ENCODE assay signal across 27 cellular contexts in the genomic region with DNA sequence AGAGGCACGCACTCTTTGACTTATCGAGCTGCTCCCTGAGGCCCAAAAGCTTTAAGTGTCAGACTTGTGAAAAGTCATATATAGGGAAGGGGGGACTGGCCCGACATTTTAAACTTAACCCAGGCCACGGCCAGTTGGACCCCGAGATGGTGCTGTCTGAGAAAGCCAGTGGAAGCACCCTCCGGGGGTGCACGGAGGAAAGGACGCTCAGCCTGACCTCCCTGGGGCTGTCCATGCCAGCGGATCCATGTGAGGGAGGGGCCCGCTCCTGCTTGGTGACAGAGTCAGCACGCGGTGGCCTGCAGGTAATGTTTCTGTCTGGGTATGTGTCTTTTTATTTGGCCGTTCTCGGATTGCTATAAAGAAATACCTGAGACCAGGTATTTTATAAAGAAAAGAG.
"Had no signal": no experiment of that assay in that cellular context is flagged by ENCODE, and none has a peak within 500 bp of the region (broad histone marks: within the 10 kb centered on the region; RNA-seq: fewer than 3 reads in every experiment).

No MANE protein-coding gene starts in this region.

- DNase-seq: hypothalamus; immature natural killer cell; kidney; left colon; left lung; lower lobe of right lung; mesenchymal stem cell; naive B cell; natural killer cell; nucleus accumbens; retina; stimulated activated CD4-positive, alpha-beta T cell treated with anti-CD3 and anti-CD28 coated beads, Interleukin-12 subunit alpha, Interleukin-12 subunit beta, amount 100 ng/mL, for 4 hours; stimulated activated CD4-positive, alpha-beta T cell treated with anti-CD3 and anti-CD28 coated beads, Interleukin-15, amount 100 ng/mL, for 24 hours; stimulated activated CD4-positive, alpha-beta T cell treated with anti-CD3 and anti-CD28 coated beads, Interleukin-2, amount 100 ng/mL, for 24 hours; stimulated activated CD4-positive, alpha-beta T cell treated with anti-CD3 and anti-CD28 coated beads, Interleukin-4, amount 100 ng/mL, for 1 hour; stimulated activated naive B cell treated with anti-CD40 and anti-IgM and Interleukin-4, amounts not matched to agents 10 μg/mL and 1 μg/mL and 100 μg/mL, for 72 hours; stimulated activated naive CD8-positive, alpha-beta T cell treated with anti-CD3 and anti-CD28 coated beads, Interleukin-15, Interleukin-2, amounts not matched to agents 100 U/mL and 50 U/mL, for 24 hours; stomach; testis; thyroid gland; transverse colon; upper lobe of right lung had no signal

- H3K36me3 ChIP-seq: prostate gland, transverse colon had no signal

- H3K27ac ChIP-seq: heart left ventricle, left lung, lower lobe of right lung, pancreas, prostate gland, stomach, testis, thyroid gland, transverse colon, upper lobe of right lung had no signal

- H3K9me3 ChIP-seq: heart left ventricle, left lung, lower lobe of right lung, pancreas, prostate gland, stomach, testis, thyroid gland, transverse colon, upper lobe of right lung had no signal

- H3K4me3 ChIP-seq: heart left ventricle, left lung, lower lobe of right lung, pancreas, prostate gland, smooth muscle cell, stomach, testis, thyroid gland, transverse colon, upper lobe of right lung had no signal

- H3K27me3 ChIP-seq: heart left ventricle, left lung, pancreas, stomach, testis, thyroid gland, transverse colon, upper lobe of right lung had no signal

- H3K4me1 ChIP-seq: pancreas, prostate gland, thyroid gland, upper lobe of right lung had no signal

- H3K9me3 Mint-ChIP-seq: immature natural killer cell; mesothelial cell of epicardium; naive B cell; natural killer cell; stimulated activated naive B cell treated with anti-CD40 and anti-IgM and Interleukin-4, amounts not matched to agents 10 μg/mL and 1 μg/mL and 100 μg/mL, for 72 hours had no signal

- ATAC-seq: heart left ventricle; left lung; lower lobe of right lung; natural killer cell; pancreas; stimulated activated naive B cell treated with anti-CD40 and anti-IgM and Interleukin-4, amounts not matched to agents 10 μg/mL and 1 μg/mL and 100 μg/mL, for 72 hours; stimulated activated naive CD8-positive, alpha-beta T cell treated with anti-CD3 and anti-CD28 coated beads, Interleukin-15, Interleukin-2, amounts not matched to agents 100 U/mL and 50 U/mL, for 24 hours; upper lobe of right lung had no signal

- H3K4me3 Mint-ChIP-seq: immature natural killer cell; mesothelial cell of epicardium; naive B cell; natural killer cell; stimulated activated naive B cell treated with anti-CD40 and anti-IgM and Interleukin-4, amounts not matched to agents 10 μg/mL and 1 μg/mL and 100 μg/mL, for 72 hours had no signal

- H3K36me3 Mint-ChIP-seq: mesothelial cell of epicardium, natural killer cell had no signal

- H3K27ac Mint-ChIP-seq: immature natural killer cell; mesothelial cell of epicardium; natural killer cell; stimulated activated naive B cell treated with anti-CD40 and anti-IgM and Interleukin-4, amounts not matched to agents 10 μg/mL and 1 μg/mL and 100 μg/mL, for 72 hours had no signal

- H3K27me3 Mint-ChIP-seq: naive B cell; stimulated activated naive B cell treated with anti-CD40 and anti-IgM and Interleukin-4, amounts not matched to agents 10 μg/mL and 1 μg/mL and 100 μg/mL, for 72 hours had no signal

- H3K4me1 Mint-ChIP-seq: mesothelial cell of epicardium had no signal
